In genomic region chr13:33761744-33762143, GRCh38 we compare ENCODE assay signal across 1 cellular context.
TF ChIP-seq lines count a peak whose summit lies in the region.

No MANE protein-coding gene starts in this region.

TF ChIP-seq in K562, 482 proteins besides CTCF, POLR2A, EP300 and RAD21:
- TF ChIP-seq, protein P1, sequence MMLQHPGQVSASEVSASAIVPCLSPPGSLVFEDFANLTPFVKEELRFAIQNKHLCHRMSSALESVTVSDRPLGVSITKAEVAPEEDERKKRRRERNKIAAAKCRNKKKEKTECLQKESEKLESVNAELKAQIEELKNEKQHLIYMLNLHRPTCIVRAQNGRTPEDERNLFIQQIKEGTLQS (IDR thresholded peaks at IDR 0.05), result 0 out of 2 replicates have a peak, but pooled peaks have one; percentile 18
- TF ChIP-seq, protein P1 (CRISPR knock-in tag; conservative IDR thresholded peaks at IDR 0.05), result no peak
- TF ChIP-seq CC2D1A (IDR thresholded peaks at IDR 0.05) (no peak), ZNF354B (CRISPR knock-in tag; IDR thresholded peaks at IDR 0.05) (no peak), HDAC6 (IDR thresholded peaks at IDR 0.05; ENCODE audit: low read depth, low read length) (no peak), SRF (CRISPR knock-in tag; IDR thresholded peaks at IDR 0.05) (0 out of 4 replicates have a peak, but pooled peaks of 1 of the 2 experiments have one; percentile 48), CBX1 (IDR thresholded peaks at IDR 0.05; ENCODE audit: low read depth) (no peak), REST (CRISPR knock-in tag; IDR thresholded peaks at IDR 0.05; ENCODE audit: low read depth) (no peak), PBX2 (CRISPR knock-in tag; IDR thresholded peaks at IDR 0.05; ENCODE audit: low read depth) (no peak), PBX2 (tag; conservative IDR thresholded peaks at IDR 0.05; ENCODE audit: low read depth) (0 out of 2 replicates have a peak, but pooled peaks have one; percentile 23)
- TF ChIP-seq, protein P2, sequence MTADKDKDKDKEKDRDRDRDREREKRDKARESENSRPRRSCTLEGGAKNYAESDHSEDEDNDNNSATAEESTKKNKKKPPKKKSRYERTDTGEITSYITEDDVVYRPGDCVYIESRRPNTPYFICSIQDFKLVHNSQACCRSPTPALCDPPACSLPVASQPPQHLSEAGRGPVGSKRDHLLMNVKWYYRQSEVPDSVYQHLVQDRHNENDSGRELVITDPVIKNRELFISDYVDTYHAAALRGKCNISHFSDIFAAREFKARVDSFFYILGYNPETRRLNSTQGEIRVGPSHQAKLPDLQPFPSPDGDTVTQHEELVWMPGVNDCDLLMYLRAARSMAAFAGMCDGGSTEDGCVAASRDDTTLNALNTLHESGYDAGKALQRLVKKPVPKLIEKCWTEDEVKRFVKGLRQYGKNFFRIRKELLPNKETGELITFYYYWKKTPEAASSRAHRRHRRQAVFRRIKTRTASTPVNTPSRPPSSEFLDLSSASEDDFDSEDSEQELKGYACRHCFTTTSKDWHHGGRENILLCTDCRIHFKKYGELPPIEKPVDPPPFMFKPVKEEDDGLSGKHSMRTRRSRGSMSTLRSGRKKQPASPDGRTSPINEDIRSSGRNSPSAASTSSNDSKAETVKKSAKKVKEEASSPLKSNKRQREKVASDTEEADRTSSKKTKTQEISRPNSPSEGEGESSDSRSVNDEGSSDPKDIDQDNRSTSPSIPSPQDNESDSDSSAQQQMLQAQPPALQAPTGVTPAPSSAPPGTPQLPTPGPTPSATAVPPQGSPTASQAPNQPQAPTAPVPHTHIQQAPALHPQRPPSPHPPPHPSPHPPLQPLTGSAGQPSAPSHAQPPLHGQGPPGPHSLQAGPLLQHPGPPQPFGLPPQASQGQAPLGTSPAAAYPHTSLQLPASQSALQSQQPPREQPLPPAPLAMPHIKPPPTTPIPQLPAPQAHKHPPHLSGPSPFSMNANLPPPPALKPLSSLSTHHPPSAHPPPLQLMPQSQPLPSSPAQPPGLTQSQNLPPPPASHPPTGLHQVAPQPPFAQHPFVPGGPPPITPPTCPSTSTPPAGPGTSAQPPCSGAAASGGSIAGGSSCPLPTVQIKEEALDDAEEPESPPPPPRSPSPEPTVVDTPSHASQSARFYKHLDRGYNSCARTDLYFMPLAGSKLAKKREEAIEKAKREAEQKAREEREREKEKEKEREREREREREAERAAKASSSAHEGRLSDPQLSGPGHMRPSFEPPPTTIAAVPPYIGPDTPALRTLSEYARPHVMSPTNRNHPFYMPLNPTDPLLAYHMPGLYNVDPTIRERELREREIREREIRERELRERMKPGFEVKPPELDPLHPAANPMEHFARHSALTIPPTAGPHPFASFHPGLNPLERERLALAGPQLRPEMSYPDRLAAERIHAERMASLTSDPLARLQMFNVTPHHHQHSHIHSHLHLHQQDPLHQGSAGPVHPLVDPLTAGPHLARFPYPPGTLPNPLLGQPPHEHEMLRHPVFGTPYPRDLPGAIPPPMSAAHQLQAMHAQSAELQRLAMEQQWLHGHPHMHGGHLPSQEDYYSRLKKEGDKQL (CRISPR knock-in tag; IDR thresholded peaks at IDR 0.05; ENCODE audit: borderline replicate concordance), result no peak
- TF ChIP-seq, protein P3, sequence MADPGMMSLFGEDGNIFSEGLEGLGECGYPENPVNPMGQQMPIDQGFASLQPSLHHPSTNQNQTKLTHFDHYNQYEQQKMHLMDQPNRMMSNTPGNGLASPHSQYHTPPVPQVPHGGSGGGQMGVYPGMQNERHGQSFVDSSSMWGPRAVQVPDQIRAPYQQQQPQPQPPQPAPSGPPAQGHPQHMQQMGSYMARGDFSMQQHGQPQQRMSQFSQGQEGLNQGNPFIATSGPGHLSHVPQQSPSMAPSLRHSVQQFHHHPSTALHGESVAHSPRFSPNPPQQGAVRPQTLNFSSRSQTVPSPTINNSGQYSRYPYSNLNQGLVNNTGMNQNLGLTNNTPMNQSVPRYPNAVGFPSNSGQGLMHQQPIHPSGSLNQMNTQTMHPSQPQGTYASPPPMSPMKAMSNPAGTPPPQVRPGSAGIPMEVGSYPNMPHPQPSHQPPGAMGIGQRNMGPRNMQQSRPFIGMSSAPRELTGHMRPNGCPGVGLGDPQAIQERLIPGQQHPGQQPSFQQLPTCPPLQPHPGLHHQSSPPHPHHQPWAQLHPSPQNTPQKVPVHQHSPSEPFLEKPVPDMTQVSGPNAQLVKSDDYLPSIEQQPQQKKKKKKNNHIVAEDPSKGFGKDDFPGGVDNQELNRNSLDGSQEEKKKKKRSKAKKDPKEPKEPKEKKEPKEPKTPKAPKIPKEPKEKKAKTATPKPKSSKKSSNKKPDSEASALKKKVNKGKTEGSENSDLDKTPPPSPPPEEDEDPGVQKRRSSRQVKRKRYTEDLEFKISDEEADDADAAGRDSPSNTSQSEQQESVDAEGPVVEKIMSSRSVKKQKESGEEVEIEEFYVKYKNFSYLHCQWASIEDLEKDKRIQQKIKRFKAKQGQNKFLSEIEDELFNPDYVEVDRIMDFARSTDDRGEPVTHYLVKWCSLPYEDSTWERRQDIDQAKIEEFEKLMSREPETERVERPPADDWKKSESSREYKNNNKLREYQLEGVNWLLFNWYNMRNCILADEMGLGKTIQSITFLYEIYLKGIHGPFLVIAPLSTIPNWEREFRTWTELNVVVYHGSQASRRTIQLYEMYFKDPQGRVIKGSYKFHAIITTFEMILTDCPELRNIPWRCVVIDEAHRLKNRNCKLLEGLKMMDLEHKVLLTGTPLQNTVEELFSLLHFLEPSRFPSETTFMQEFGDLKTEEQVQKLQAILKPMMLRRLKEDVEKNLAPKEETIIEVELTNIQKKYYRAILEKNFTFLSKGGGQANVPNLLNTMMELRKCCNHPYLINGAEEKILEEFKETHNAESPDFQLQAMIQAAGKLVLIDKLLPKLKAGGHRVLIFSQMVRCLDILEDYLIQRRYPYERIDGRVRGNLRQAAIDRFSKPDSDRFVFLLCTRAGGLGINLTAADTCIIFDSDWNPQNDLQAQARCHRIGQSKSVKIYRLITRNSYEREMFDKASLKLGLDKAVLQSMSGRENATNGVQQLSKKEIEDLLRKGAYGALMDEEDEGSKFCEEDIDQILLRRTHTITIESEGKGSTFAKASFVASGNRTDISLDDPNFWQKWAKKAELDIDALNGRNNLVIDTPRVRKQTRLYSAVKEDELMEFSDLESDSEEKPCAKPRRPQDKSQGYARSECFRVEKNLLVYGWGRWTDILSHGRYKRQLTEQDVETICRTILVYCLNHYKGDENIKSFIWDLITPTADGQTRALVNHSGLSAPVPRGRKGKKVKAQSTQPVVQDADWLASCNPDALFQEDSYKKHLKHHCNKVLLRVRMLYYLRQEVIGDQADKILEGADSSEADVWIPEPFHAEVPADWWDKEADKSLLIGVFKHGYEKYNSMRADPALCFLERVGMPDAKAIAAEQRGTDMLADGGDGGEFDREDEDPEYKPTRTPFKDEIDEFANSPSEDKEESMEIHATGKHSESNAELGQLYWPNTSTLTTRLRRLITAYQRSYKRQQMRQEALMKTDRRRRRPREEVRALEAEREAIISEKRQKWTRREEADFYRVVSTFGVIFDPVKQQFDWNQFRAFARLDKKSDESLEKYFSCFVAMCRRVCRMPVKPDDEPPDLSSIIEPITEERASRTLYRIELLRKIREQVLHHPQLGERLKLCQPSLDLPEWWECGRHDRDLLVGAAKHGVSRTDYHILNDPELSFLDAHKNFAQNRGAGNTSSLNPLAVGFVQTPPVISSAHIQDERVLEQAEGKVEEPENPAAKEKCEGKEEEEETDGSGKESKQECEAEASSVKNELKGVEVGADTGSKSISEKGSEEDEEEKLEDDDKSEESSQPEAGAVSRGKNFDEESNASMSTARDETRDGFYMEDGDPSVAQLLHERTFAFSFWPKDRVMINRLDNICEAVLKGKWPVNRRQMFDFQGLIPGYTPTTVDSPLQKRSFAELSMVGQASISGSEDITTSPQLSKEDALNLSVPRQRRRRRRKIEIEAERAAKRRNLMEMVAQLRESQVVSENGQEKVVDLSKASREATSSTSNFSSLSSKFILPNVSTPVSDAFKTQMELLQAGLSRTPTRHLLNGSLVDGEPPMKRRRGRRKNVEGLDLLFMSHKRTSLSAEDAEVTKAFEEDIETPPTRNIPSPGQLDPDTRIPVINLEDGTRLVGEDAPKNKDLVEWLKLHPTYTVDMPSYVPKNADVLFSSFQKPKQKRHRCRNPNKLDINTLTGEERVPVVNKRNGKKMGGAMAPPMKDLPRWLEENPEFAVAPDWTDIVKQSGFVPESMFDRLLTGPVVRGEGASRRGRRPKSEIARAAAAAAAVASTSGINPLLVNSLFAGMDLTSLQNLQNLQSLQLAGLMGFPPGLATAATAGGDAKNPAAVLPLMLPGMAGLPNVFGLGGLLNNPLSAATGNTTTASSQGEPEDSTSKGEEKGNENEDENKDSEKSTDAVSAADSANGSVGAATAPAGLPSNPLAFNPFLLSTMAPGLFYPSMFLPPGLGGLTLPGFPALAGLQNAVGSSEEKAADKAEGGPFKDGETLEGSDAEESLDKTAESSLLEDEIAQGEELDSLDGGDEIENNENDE (IDR thresholded peaks at IDR 0.05; ENCODE audit: low read depth, low read length), result no peak
TF ChIP-seq in K562: peak in this region for 3.
